31 cellular contexts compared by ENCODE assay signal in genomic region chr14:31386271-31386670, GRCh38.
"Had no signal": no experiment of that assay in that cellular context is flagged by ENCODE, and none has a peak within 500 bp of the region (broad histone marks: within the 10 kb centered on the region; RNA-seq: fewer than 3 reads in every experiment).

No MANE protein-coding gene starts in this region.

- H3K36me3 ChIP-seq: breast epithelium had no signal

- H3K27me3 ChIP-seq: adrenal gland, ascending aorta, body of pancreas, brain microvascular endothelial cell, breast epithelium, cardiac muscle cell had no signal

- DNase-seq: activated effector memory CD4-positive, alpha-beta T cell treated with anti-CD3 and anti-CD28 coated beads, Interleukin-2, amount 50 U/mL, for 16 hours; activated effector memory CD4-positive, alpha-beta T cell treated with Interleukin-2 at 50 U/mL for 16 hours; activated gamma-delta T cell; activated gamma-delta T cell treated with Interleukin-2 at 50 U/mL for 16 hours; activated naive CD4-positive, alpha-beta T cell; activated naive CD4-positive, alpha-beta T cell treated with anti-CD3 and anti-CD28 coated beads for 36 hours; activated naive CD4-positive, alpha-beta T cell treated with anti-CD3 and anti-CD28 coated beads, Interleukin-2, amount 10 ng/mL, durations not matched to agents 7 days and 5 days; activated naive CD4-positive, alpha-beta T cell treated with anti-CD3 and anti-CD28 coated beads, Interleukin-2, amount 50 U/mL, for 16 hours; activated naive CD4-positive, alpha-beta T cell treated with Interleukin-2 at 50 U/mL for 16 hours; activated naive CD8-positive, alpha-beta T cell treated with anti-CD3 and anti-CD28 coated beads for 36 hours; activated naive CD8-positive, alpha-beta T cell treated with anti-CD3 and anti-CD28 coated beads, Interleukin-2, amount 10 ng/mL, durations not matched to agents 7 days and 5 days; activated naive CD8-positive, alpha-beta T cell treated with anti-CD3 and anti-CD28 coated beads, Interleukin-2, amount 50 U/mL, for 24 hours; activated T-cell treated with anti-CD3 and anti-CD28 coated beads, Interleukin-2, amount 50 U/mL, for 24 hours; activated T-cell treated with anti-CD3 and anti-CD28 coated beads, Interleukin-2, amount 50 U/mL, for 4 hours; activated T-cell treated with anti-CD3 and anti-CD28 coated beads, Interleukin-2, amount 50 U/mL, for 48 hours; activated T-cell treated with anti-CD3 and anti-CD28 coated beads, Interleukin-2, amount 50 U/mL, for 72 hours; adrenal gland; amniotic stem cell; amygdala; anterior cingulate cortex; aorta; body of pancreas; brain microvascular endothelial cell; caudate nucleus; central memory CD4-positive, alpha-beta T cell; cerebellar nuclear complex had no signal

- H3K9me3 ChIP-seq: adrenal gland, ascending aorta, body of pancreas, breast epithelium had no signal

- H3K4me3 ChIP-seq: adrenal gland, ascending aorta, body of pancreas, breast epithelium, cardiac muscle cell had no signal

- H3K4me1 ChIP-seq: ascending aorta, body of pancreas, breast epithelium had no signal

- H3K27ac ChIP-seq: adrenal gland, ascending aorta, body of pancreas, brain microvascular endothelial cell, breast epithelium, cardiac muscle cell had no signal

- FAIRE-seq: astrocyte, bronchial epithelial cell had no signal
